In the genomic region with DNA sequence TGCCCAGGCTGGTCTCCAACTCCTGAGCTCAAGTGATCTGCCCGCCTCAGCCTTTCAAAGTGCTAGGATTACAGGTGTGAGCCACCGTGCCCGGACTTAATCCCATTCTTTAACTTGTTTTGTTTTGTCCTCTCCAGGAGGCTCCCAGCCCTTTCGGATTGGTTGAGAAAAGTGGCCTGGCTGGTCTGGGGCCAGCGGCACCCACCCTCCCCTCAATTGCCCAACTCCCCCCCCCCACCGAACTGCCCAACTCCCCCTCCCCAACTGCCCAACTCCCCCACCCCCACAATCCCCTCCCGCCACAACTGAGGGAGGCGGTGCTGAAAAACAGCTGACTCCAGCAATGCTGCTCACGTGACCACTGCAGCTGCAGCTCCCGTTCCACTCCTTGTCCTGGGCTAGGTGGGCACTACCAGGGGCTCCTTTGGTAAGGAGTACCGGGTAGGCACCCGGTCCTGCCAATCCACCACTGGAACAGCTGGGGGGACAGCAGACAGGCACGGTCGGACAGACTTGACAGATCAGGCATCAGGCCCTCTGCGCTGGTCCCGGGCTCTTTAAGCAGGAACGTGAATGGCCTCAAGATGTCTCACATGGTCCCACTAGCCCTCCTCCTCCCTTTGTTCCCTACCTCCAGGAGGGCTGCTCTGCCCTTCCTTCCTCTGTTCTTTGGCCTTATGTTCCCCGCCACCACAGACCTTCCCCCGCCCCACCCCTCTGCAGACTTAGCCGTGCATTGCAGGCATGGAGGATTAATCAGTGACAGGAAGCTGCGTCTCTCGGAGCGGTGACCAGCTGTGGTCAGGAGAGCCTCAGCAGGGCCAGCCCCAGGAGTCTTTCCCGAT, we compare ENCODE assay signal across 8 cellular contexts. TPM values are rescaled to one million over a fixed set of nuclear protein-coding genes. Genes with fewer than 3 reads are reported as not detected.
A peak's percentile ranks its signal among the peaks of the same experiment; 100 is the strongest.
DNase-seq lines count a peak whose midpoint lies in the region; ATAC-seq, FAIRE-seq and TF ChIP-seq lines count a peak whose summit lies in the region.

A gene (plus strand): TSS at position 720 of the 845 bp plus-strand sequence. CDS start 158 bp downstream, outside the sequence.

- BruUV-seq in K562 (replicated peaks; lab: Mats Ljungman, UMichigan): no TSS peak

- intact Hi-C loops in K562 (cut with micrococcal nuclease): no loop called here
- intact Hi-C loops in posterior vena cava (cut with DNase I): no loop called here

- H2AFZ ChIP-seq in K562 (ENCODE audit: low read depth, low read length): peak within 1 kb of the TSS; percentile 95

- CTCF ChIA-PET in K562 (lab: Yijun Ruan, JAX; ENCODE audit: low intra/inter-chr PET ratio): no interaction called here

- no peak for TF ChIP-seq EP300 in K562 (IDR thresholded peaks at IDR 0.05; ENCODE audit: low read length)

- peak within 1 kb of the TSS; percentile 56 for H3K27ac ChIP-seq in K562 (ENCODE audit: extremely low read depth, low read depth, low read length)

- DNase-seq in GM10266 (ENCODE audit: extremely low spot score) (peak; percentile 64), HTR-8/SVneo (ENCODE audit: insufficient read length, low spot score) (peak; percentile 48), RPMI7951 (ENCODE audit: low read depth) (peak; percentile 78), K562 (ENCODE audit: extremely low read depth in 1 of 4, low spot score in 3 of 4) (peak; percentile 49 to 73 (median 60)), hepatic stellate cell (ENCODE audit: low spot score) (peak; percentile 87), posterior vena cava (ENCODE audit: low spot score) (peak; percentile 89), NCI-H1694 (lab: John Stamatoyannopoulos, UW) (no peak)

- in situ Hi-C loops in K562 (cut with MboI): loop anchor here (10.0 kb wide), 1 partner anchor 322 kb away; a partner anchor contains a TSS

- no peaks in the 10 kb centered on the region for H3K79me2 ChIP-seq in K562 (ENCODE audit: control insufficient read depth, insufficient read depth, low read length)

- no peaks in the 10 kb centered on the region for H3K9me3 ChIP-seq in K562 (replicated peaks; ENCODE audit: control insufficient read depth, insufficient read depth, low read depth, low read length)

- peak within 1 kb of the TSS; percentile 41 for H3K4me3 ChIP-seq in K562

- TF ChIP-seq RAD21 in K562 (CRISPR knock-in tag; conservative IDR thresholded peaks at IDR 0.05 in 1 of 2, IDR thresholded peaks at IDR 0.05 in 1 of 2): no peak

- no peak for FAIRE-seq in HTR-8/SVneo (lab: Jason Lieb, UNC)
- peak; percentile 76 for FAIRE-seq in K562 (lab: Jason Lieb, UNC)

- ATAC-seq in K562 (peak; percentile 80), HG02870 (IDR thresholded peaks at IDR 0.05; ENCODE audit: unreplicated experiment) (no peak)

- H4K20me1 ChIP-seq in K562 (replicated peaks; ENCODE audit: control insufficient read depth, insufficient read depth, low read length): no peaks in the 10 kb centered on the region

- no peak for TF ChIP-seq CTCF in GM10266 (IDR thresholded peaks at IDR 0.05; ENCODE audit: control insufficient read depth, insufficient read depth, low read depth, missing control alignments)
- no peak for TF ChIP-seq CTCF in K562 (IDR thresholded peaks at IDR 0.05 in 2 of 3, conservative IDR thresholded peaks at IDR 0.05 in 1 of 3; ENCODE audit: insufficient read depth in 2 of 3, low read depth in 1 of 3, low read length in 3 of 3)

- H3K27me3 ChIP-seq in K562 (ENCODE audit: control insufficient read depth in 2 of 2, insufficient read depth in 2 of 2, low read length in 2 of 2): no peaks in the 10 kb centered on the region

- H3K36me3 ChIP-seq in K562 (ENCODE audit: control insufficient read depth, insufficient read depth, low read length): no peaks in the 10 kb centered on the region

- peaks cover 21 to 41% of the 10 kb centered on the region in 2 experiments for H3K4me1 ChIP-seq in K562 (replicated peaks in 1 of 2; ENCODE audit: control insufficient read depth in 2 of 2, insufficient read depth in 2 of 2, low read length in 2 of 2)

- peak within 1 kb of the TSS; percentile 87 for H3K4me2 ChIP-seq in K562 (ENCODE audit: insufficient read depth, low read length)

- H3K9ac ChIP-seq in K562 (ENCODE audit: insufficient read depth in 1 of 2, low read depth in 2 of 2, low read length in 2 of 2): peak within 1 kb of the TSS; percentile 48 to 85; a peak in 3 of 4 replicates

- POLR2A ChIA-PET in K562 (lab: Yijun Ruan, JAX): interaction anchor here (0.6 to 1.4 kb wide), 6 partner anchors 10 to 970 kb away, joined by 3 to 5 read pairs (median 3); a partner anchor contains a TSS

- H3K9me1 ChIP-seq in K562 (ENCODE audit: control insufficient read depth, insufficient read depth, low read length): no peaks in the 10 kb centered on the region

- 1% methylated on average over 10 of the region's 24 CpGs for WGBS in K562 (ENCODE audit: insufficient coverage, low coverage, missing lambda C conversion rate)

- TF ChIP-seq POLR2A in K562 (conservative IDR thresholded peaks at IDR 0.05): no peak

TF ChIP-seq in K562, 482 proteins besides CTCF, POLR2A, EP300 and RAD21 (continues in another document):
- no peak for TF ChIP-seq EZH2 (IDR thresholded peaks at IDR 0.05; ENCODE audit: borderline replicate concordance, low read depth, low read length)
- TF ChIP-seq ATF1 (CRISPR knock-in tag; IDR thresholded peaks at IDR 0.05): no peak
- no peak for TF ChIP-seq ATF1 (tag; IDR thresholded peaks at IDR 0.05)
- TF ChIP-seq, protein P1, sequence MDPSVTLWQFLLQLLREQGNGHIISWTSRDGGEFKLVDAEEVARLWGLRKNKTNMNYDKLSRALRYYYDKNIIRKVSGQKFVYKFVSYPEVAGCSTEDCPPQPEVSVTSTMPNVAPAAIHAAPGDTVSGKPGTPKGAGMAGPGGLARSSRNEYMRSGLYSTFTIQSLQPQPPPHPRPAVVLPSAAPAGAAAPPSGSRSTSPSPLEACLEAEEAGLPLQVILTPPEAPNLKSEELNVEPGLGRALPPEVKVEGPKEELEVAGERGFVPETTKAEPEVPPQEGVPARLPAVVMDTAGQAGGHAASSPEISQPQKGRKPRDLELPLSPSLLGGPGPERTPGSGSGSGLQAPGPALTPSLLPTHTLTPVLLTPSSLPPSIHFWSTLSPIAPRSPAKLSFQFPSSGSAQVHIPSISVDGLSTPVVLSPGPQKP (CRISPR knock-in tag; IDR thresholded peaks at IDR 0.05): no peak
- TF ChIP-seq, protein P2, sequence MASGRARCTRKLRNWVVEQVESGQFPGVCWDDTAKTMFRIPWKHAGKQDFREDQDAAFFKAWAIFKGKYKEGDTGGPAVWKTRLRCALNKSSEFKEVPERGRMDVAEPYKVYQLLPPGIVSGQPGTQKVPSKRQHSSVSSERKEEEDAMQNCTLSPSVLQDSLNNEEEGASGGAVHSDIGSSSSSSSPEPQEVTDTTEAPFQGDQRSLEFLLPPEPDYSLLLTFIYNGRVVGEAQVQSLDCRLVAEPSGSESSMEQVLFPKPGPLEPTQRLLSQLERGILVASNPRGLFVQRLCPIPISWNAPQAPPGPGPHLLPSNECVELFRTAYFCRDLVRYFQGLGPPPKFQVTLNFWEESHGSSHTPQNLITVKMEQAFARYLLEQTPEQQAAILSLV (tag; IDR thresholded peaks at IDR 0.05): no peak
- peak; percentile 92 for TF ChIP-seq TOE1 (IDR thresholded peaks at IDR 0.05; ENCODE audit: borderline replicate concordance)
- TF ChIP-seq TOE1 (CRISPR knock-in tag; IDR thresholded peaks at IDR 0.05; ENCODE audit: borderline replicate concordance, low read depth): no peak
- no peak for TF ChIP-seq GATAD2A (IDR thresholded peaks at IDR 0.05)
- TF ChIP-seq ZNF444 (CRISPR knock-in tag; IDR thresholded peaks at IDR 0.05): no peak
- no peak for TF ChIP-seq HNRNPUL1 (IDR thresholded peaks at IDR 0.05; ENCODE audit: low read length)
- no peak for TF ChIP-seq YBX1 (IDR thresholded peaks at IDR 0.05)
- no peak for TF ChIP-seq TAF15 (IDR thresholded peaks at IDR 0.05; ENCODE audit: low read depth, low read length)
- 0 out of 2 replicates have a peak, but pooled peaks have one; percentile 28 for TF ChIP-seq GABPA (tag; conservative IDR thresholded peaks at IDR 0.05; ENCODE audit: low read depth)
- TF ChIP-seq DDX20 (tag; IDR thresholded peaks at IDR 0.05; ENCODE audit: low read depth): no peak
- TF ChIP-seq, protein P3, sequence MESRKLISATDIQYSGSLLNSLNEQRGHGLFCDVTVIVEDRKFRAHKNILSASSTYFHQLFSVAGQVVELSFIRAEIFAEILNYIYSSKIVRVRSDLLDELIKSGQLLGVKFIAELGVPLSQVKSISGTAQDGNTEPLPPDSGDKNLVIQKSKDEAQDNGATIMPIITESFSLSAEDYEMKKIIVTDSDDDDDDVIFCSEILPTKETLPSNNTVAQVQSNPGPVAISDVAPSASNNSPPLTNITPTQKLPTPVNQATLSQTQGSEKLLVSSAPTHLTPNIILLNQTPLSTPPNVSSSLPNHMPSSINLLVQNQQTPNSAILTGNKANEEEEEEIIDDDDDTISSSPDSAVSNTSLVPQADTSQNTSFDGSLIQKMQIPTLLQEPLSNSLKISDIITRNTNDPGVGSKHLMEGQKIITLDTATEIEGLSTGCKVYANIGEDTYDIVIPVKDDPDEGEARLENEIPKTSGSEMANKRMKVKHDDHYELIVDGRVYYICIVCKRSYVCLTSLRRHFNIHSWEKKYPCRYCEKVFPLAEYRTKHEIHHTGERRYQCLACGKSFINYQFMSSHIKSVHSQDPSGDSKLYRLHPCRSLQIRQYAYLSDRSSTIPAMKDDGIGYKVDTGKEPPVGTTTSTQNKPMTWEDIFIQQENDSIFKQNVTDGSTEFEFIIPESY (CRISPR knock-in tag; IDR thresholded peaks at IDR 0.05): no peak
- no peak for TF ChIP-seq ZNF431 (CRISPR knock-in tag; IDR thresholded peaks at IDR 0.05)

RNA-seq across cellular contexts. Expression of the gene that starts here (rescaled TPM):
- 11.7 and 15.4 TPM in 2 replicates for total RNA-seq in RPMI7951 (2014; rRNA removed; shearing (Covaris generic))
- 4.2 and 11.1 TPM in 2 replicates for total RNA-seq in K562 (2011; cell fraction: chromatin; rRNA removed; ENCODE audit: low replicate concordance)
- total RNA-seq in K562 (2011; cell fraction: nucleolus; rRNA removed): 6.1 and 8.5 TPM in 2 replicates
- 4.6 and 5.1 TPM in 2 replicates for total RNA-seq in K562 (2011; cell fraction: nucleoplasm; rRNA removed)
- total RNA-seq in K562 (2014; rRNA removed) (1.4 and 1.6 TPM in 2 replicates), K562 (2014; rRNA removed; fragmentation: Illumina TruSeq; extraction: Trizol) (1.3 and 1.4 TPM in 2 replicates), K562 (2015; rRNA removed; fragmentation: Illumina TruSeq; extraction: Trizol) (1.9 and 2.1 TPM in 2 replicates), K562 (2021) (1.4 and 2.0 TPM in 2 replicates), posterior vena cava (10 to 100 TPM; 23.4 to 47.3 TPM)
- polyA plus RNA-seq in K562 (2011; rRNA removed) (1.2 and 1.7 TPM in 2 replicates), K562 (2014; fragmentation: Illumina TruSeq; extraction: Trizol) (2.5 and 2.7 TPM in 2 replicates), K562 (2014; fragmentation: Nextera tagmentation; extraction: Ambion mirVana) (1 to 10 TPM; 4.8 to 5.4 TPM), K562 (2014; rRNA removed) (0.88 and 1.5 TPM in 2 replicates)
- 1.7 and 4.4 TPM in 2 replicates for polyA plus RNA-seq in K562 (2011; cell fraction: cytosol; rRNA removed)
- 1.0 and 1.9 TPM in 2 replicates for polyA plus RNA-seq in K562 (2011; cell fraction: nucleus; rRNA removed)
- polyA plus RNA-seq in K562 (2012): 3.4 and 5.8 TPM in 2 replicates
- 0.63 and 1.9 TPM in 2 replicates for polyA minus RNA-seq in K562 (2011; rRNA and poly(A)+ RNA removed)
- 2.4 TPM in 1 of 2 replicates, not detected in the other for polyA minus RNA-seq in K562 (2011; cell fraction: cytosol; rRNA and poly(A)+ RNA removed)
- polyA minus RNA-seq in K562 (2011; cell fraction: nucleus; rRNA and poly(A)+ RNA removed): 0.78 and 1.8 TPM in 2 replicates
